In the genomic region with DNA sequence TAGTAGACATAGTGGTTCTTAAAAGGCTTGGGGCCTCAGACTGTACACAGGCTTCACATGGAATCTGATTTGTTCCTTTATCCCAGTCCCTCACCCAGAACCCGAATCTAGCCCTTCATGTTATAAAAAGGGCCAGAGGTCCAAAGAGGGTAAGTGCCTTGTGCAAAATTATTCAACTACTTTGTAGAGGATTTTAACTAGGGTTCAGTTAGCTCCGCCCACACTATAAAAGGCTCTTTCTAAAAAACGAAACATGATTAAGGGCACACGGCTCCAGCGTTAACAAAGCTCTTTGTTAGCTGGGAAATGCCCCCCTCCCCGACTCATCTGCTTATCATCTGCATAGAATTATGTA, we compare ENCODE assay signal across 8 cellular contexts. TPM values are rescaled to one million over a fixed set of nuclear protein-coding genes. Genes with fewer than 3 reads are reported as not detected.
DNase-seq lines count a peak whose midpoint lies in the region; ATAC-seq and TF ChIP-seq lines count a peak whose summit lies in the region.

No MANE protein-coding gene starts in this region.

- H3K9me3 ChIP-seq in iPS-18c (ENCODE audit: control insufficient read depth, insufficient read depth, low read length) (no peaks in the 10 kb centered on the region), testis (no peaks in the 10 kb centered on the region)

- peaks cover 13% of the 10 kb centered on the region for H3K27me3 Mint-ChIP-seq in activated CD4-positive, alpha-beta T cell treated with anti-CD3 and anti-CD28 coated beads, Interleukin-2, amount 10 ng/mL, durations not matched to agents 24 days and 14 days
- peaks cover 20% of the 10 kb centered on the region for H3K27me3 Mint-ChIP-seq in activated B cell treated with CpG ODN at 0.5 μM for 24 hours

- intact Hi-C loops in activated CD4-positive, alpha-beta T cell treated with anti-CD3 and anti-CD28 coated beads, Interleukin-2, amount 10 ng/mL, durations not matched to agents 24 days and 14 days (cut with micrococcal nuclease): loop anchor here (5.0 kb wide), 1 partner anchor 582 kb away; no protein-coding TSS in a partner anchor
- intact Hi-C loops in activated B cell treated with CpG ODN at 0.5 μM for 24 hours (cut with micrococcal nuclease): loop anchor here (1.0 kb wide), 6 partner anchors 66 to 582 kb away; a partner anchor contains a TSS
- intact Hi-C loops in testis (cut with DNase I; ENCODE audit: low total_unique reads): loop anchor here (5.0 to 10.0 kb wide), 2 partner anchors 506 to 533 kb away; no protein-coding TSS in a partner anchor

- H3K4me3 ChIP-seq in iPS-18c (ENCODE audit: insufficient read depth, low read depth, low read length) (peak overlapping the region; percentile 43), testis (peak overlapping the region; percentile 64 to 74)

- TF ChIP-seq POLR2A in testis (IDR thresholded peaks at IDR 0.05): no peak

- WGBS in testis, 2 donors: 6 to 9% methylated on average over 6 of the region's 6 CpGs

- H3K4me1 ChIP-seq in testis: no peaks in the 10 kb centered on the region

- ATAC-seq in activated B cell treated with CpG ODN at 0.5 μM for 24 hours (ENCODE audit: low read depth) (peak; percentile 5), HG02571 (IDR thresholded peaks at IDR 0.05; ENCODE audit: unreplicated experiment) (no peak)

- no peak for TF ChIP-seq CTCF in activated B cell treated with CpG ODN at 0.5 μM for 24 hours (IDR thresholded peaks at IDR 0.05)
- TF ChIP-seq CTCF in testis (IDR thresholded peaks at IDR 0.05): no peak

- H3K27me3 ChIP-seq in testis: no peaks in the 10 kb centered on the region

- peaks cover 29% of the 10 kb centered on the region for H3K4me1 Mint-ChIP-seq in activated CD4-positive, alpha-beta T cell treated with anti-CD3 and anti-CD28 coated beads, Interleukin-2, amount 10 ng/mL, durations not matched to agents 24 days and 14 days
- peaks cover 17% of the 10 kb centered on the region for H3K4me1 Mint-ChIP-seq in activated B cell treated with CpG ODN at 0.5 μM for 24 hours

- H3K9me3 Mint-ChIP-seq in activated CD4-positive, alpha-beta T cell treated with anti-CD3 and anti-CD28 coated beads, Interleukin-2, amount 10 ng/mL, durations not matched to agents 24 days and 14 days: no peaks in the 10 kb centered on the region
- no peaks in the 10 kb centered on the region for H3K9me3 Mint-ChIP-seq in activated B cell treated with CpG ODN at 0.5 μM for 24 hours

- CTCF ChIA-PET in activated B cell treated with CpG ODN at 0.5 μM for 24 hours (lab: Charles Lee): interaction anchor here (0.8 to 5.4 kb wide), 11 partner anchors 10 to 532 kb away, joined by 3 to 135 read pairs (median 4); no protein-coding TSS in a partner anchor

- H3K36me3 ChIP-seq in testis (ENCODE audit: low read depth, missing control alignments): no peaks in the 10 kb centered on the region

- peaks cover 30% of the 10 kb centered on the region for H3K36me3 Mint-ChIP-seq in activated CD4-positive, alpha-beta T cell treated with anti-CD3 and anti-CD28 coated beads, Interleukin-2, amount 10 ng/mL, durations not matched to agents 24 days and 14 days (ENCODE audit: low read depth)
- H3K36me3 Mint-ChIP-seq in activated B cell treated with CpG ODN at 0.5 μM for 24 hours (ENCODE audit: low read depth): no peaks in the 10 kb centered on the region

- peak overlapping the region; percentile 80 for H3K4me3 Mint-ChIP-seq in activated CD4-positive, alpha-beta T cell treated with anti-CD3 and anti-CD28 coated beads, Interleukin-2, amount 10 ng/mL, durations not matched to agents 24 days and 14 days
- H3K4me3 Mint-ChIP-seq in activated B cell treated with CpG ODN at 0.5 μM for 24 hours: peak overlapping the region; percentile 88

- DNase-seq in activated CD4-positive, alpha-beta T cell treated with anti-CD3 and anti-CD28 coated beads, Interleukin-2, amount 10 ng/mL, durations not matched to agents 24 days and 14 days: no peak
- no peak for DNase-seq in activated CD4-positive, alpha-beta T cell treated with anti-CD3 and anti-CD28 coated beads for 4 hours
- DNase-seq in activated B cell treated with CpG ODN at 0.5 μM for 24 hours (no peak), testis (no peak), cortex of kidney (lab: John Stamatoyannopoulos, UW) (no peak), Ammon's horn (ENCODE audit: low spot score) (no peak)

- H3K27ac ChIP-seq in testis: no peak overlapping the region

- H3K27ac Mint-ChIP-seq in activated CD4-positive, alpha-beta T cell treated with anti-CD3 and anti-CD28 coated beads, Interleukin-2, amount 10 ng/mL, durations not matched to agents 24 days and 14 days: peak overlapping the region; percentile 86
- no peak overlapping the region for H3K27ac Mint-ChIP-seq in activated B cell treated with CpG ODN at 0.5 μM for 24 hours

- POLR2A ChIA-PET in activated B cell treated with CpG ODN at 0.5 μM for 24 hours (lab: Charles Lee): interaction anchor here (0.6 to 2.2 kb wide), 4 partner anchors 108 to 578 kb away, joined by 3 to 12 read pairs (median 6); a partner anchor contains a TSS

RNA-seq across cellular contexts. Expression of a gene that starts 3.2 kb away (rescaled TPM):
- 11.5 and 16.5 TPM in 2 replicates for total RNA-seq in activated CD4-positive, alpha-beta T cell treated with anti-CD3 and anti-CD28 coated beads, Interleukin-2, amount 10 ng/mL, durations not matched to agents 24 days and 14 days
- total RNA-seq in activated B cell treated with CpG ODN at 0.5 μM for 24 hours (2.3 and 2.8 TPM in 2 replicates), testis (10 to 100 TPM; 19.3 to 25.4 TPM)
- 24.1 TPM for polyA plus RNA-seq in testis (ENCODE audit: insufficient read depth, low read depth, low replicate concordance)
